In genomic region chr15:70358011-70358819, GRCh38 we compare ENCODE assay signal across 16 cellular contexts.
"Had no signal": no experiment of that assay in that cellular context is flagged by ENCODE, and none has a peak within 500 bp of the region (broad histone marks: within the 10 kb centered on the region; RNA-seq: fewer than 3 reads in every experiment).

No MANE protein-coding gene starts in this region.

- H3K27ac Mint-ChIP-seq: nephron; stimulated activated naive B cell treated with anti-CD40 and anti-IgM and Interleukin-4, amounts not matched to agents 10 μg/mL and 1 μg/mL and 100 μg/mL, for 72 hours had no signal

- H3K9me3 ChIP-seq: ascending aorta, lower lobe of right lung, psoas muscle, sigmoid colon, thoracic aorta had no signal

- H3K27me3 ChIP-seq: ascending aorta, hepatocyte, sigmoid colon had no signal

- H3K9me3 Mint-ChIP-seq: activated T-cell treated with anti-CD3 and anti-CD28 coated beads, Interleukin-2, amount 50 U/mL, for 4 hours; nephron; stimulated activated naive B cell treated with anti-CD40 and anti-IgM and Interleukin-4, amounts not matched to agents 10 μg/mL and 1 μg/mL and 100 μg/mL, for 72 hours had no signal

- H3K4me1 ChIP-seq: ascending aorta, lower lobe of right lung, psoas muscle had no signal

- H3K4me3 ChIP-seq: ascending aorta, hepatocyte, lower lobe of right lung, psoas muscle, sigmoid colon, thoracic aorta had no signal

- H3K36me3 Mint-ChIP-seq: stimulated activated naive B cell treated with anti-CD40 and anti-IgM and Interleukin-4, amounts not matched to agents 10 μg/mL and 1 μg/mL and 100 μg/mL, for 72 hours had no signal

- H3K4me3 Mint-ChIP-seq: activated T-cell treated with anti-CD3 and anti-CD28 coated beads, Interleukin-2, amount 50 U/mL, for 4 hours; nephron; stimulated activated naive B cell treated with anti-CD40 and anti-IgM and Interleukin-4, amounts not matched to agents 10 μg/mL and 1 μg/mL and 100 μg/mL, for 72 hours had no signal

- H3K36me3 ChIP-seq: ascending aorta, lower lobe of right lung, sigmoid colon, thoracic aorta, WERI-Rb-1 had no signal

- ATAC-seq: activated T-cell treated with anti-CD3 and anti-CD28 coated beads, Interleukin-2, amount 50 U/mL, for 4 hours; lower lobe of right lung; psoas muscle; stimulated activated naive B cell treated with anti-CD40 and anti-IgM and Interleukin-4, amounts not matched to agents 10 μg/mL and 1 μg/mL and 100 μg/mL, for 72 hours had no signal

- DNase-seq: activated CD4-positive, alpha-beta T cell treated with anti-CD3 and anti-CD28 coated beads, Interleukin-2, amount 50 U/mL, for 4 hours; activated naive CD4-positive, alpha-beta T cell treated with anti-CD3 and anti-CD28 coated beads, Interleukin-2, amount 50 U/mL, for 16 hours; activated T-cell treated with anti-CD3 and anti-CD28 coated beads, Interleukin-2, amount 50 U/mL, for 4 hours; cerebellar nuclear complex; foreskin fibroblast; lower lobe of right lung; psoas muscle; sigmoid colon; stimulated activated CD4-positive, alpha-beta T cell treated with anti-CD3 and anti-CD28 coated beads, Interleukin-4, amount 100 ng/mL, for 4 hours; stimulated activated naive B cell treated with anti-CD40 and anti-IgM and Interleukin-4, amounts not matched to agents 10 μg/mL and 1 μg/mL and 100 μg/mL, for 72 hours; SW 1271; WERI-Rb-1 had no signal

- H3K27ac ChIP-seq: ascending aorta, hepatocyte, lower lobe of right lung, psoas muscle, sigmoid colon, thoracic aorta, WERI-Rb-1 had no signal
